1 cellular context compared by ENCODE assay signal in the genomic region with DNA sequence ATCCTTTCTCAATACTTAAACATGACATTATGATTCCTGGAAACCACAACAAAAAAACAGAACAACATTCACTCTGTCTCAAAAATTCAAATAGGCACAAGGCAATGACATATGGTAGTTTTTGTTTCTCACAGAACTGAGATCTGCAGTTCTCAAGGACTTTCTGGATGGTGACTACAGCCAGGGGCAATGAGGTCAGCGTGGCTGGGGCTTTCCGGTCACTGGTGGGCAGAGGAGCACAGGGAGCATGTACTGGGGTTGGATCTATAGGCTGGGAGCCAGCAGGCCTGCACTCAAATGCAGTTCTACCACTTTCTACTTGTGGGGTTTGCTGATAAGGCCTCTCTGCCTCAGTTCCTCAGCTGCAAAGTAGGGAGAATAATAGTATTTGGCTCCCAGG.
TF ChIP-seq lines count a peak whose summit lies in the region.

No MANE protein-coding gene starts in this region.

TF ChIP-seq in liver, 16 proteins besides CTCF, POLR2A, EP300 and RAD21 (continued from another document):
- TF ChIP-seq, protein P1, sequence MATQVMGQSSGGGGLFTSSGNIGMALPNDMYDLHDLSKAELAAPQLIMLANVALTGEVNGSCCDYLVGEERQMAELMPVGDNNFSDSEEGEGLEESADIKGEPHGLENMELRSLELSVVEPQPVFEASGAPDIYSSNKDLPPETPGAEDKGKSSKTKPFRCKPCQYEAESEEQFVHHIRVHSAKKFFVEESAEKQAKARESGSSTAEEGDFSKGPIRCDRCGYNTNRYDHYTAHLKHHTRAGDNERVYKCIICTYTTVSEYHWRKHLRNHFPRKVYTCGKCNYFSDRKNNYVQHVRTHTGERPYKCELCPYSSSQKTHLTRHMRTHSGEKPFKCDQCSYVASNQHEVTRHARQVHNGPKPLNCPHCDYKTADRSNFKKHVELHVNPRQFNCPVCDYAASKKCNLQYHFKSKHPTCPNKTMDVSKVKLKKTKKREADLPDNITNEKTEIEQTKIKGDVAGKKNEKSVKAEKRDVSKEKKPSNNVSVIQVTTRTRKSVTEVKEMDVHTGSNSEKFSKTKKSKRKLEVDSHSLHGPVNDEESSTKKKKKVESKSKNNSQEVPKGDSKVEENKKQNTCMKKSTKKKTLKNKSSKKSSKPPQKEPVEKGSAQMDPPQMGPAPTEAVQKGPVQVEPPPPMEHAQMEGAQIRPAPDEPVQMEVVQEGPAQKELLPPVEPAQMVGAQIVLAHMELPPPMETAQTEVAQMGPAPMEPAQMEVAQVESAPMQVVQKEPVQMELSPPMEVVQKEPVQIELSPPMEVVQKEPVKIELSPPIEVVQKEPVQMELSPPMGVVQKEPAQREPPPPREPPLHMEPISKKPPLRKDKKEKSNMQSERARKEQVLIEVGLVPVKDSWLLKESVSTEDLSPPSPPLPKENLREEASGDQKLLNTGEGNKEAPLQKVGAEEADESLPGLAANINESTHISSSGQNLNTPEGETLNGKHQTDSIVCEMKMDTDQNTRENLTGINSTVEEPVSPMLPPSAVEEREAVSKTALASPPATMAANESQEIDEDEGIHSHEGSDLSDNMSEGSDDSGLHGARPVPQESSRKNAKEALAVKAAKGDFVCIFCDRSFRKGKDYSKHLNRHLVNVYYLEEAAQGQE (IDR thresholded peaks at IDR 0.05), result peak; percentile 19
- TF ChIP-seq NR2F2 (IDR thresholded peaks at IDR 0.05), result peak; percentile 28
- peak in 1 of 2 donors; percentile 54 for TF ChIP-seq RXRA (IDR thresholded peaks at IDR 0.05)
- peak in 1 of 2 donors; percentile 20 for TF ChIP-seq JUND (IDR thresholded peaks at IDR 0.05)
